1 cellular context compared by ENCODE assay signal in the genomic region with DNA sequence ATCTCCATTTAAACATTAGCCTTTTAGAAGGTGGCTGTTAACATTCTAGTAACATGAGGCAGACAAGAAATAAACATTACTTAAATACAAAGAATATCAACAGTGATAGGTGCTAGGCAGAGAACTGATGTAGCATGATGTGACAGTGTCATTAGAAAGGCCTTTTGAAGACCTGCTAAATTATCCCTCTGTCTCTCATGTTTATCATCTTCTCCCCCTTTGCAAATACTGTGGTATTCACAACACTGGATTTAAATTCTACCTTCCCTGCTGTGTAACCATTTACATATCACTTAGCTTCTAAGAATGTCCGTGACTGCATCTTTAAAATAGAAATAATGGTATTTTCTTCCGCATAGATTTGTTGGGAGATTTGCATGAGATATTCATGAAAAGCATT.
TF ChIP-seq lines count a peak whose summit lies in the region.

No MANE protein-coding gene starts in this region.

TF ChIP-seq in GM23338, 12 proteins besides CTCF, POLR2A, EP300 and RAD21 (continued from another document):
- TF ChIP-seq, protein P1, sequence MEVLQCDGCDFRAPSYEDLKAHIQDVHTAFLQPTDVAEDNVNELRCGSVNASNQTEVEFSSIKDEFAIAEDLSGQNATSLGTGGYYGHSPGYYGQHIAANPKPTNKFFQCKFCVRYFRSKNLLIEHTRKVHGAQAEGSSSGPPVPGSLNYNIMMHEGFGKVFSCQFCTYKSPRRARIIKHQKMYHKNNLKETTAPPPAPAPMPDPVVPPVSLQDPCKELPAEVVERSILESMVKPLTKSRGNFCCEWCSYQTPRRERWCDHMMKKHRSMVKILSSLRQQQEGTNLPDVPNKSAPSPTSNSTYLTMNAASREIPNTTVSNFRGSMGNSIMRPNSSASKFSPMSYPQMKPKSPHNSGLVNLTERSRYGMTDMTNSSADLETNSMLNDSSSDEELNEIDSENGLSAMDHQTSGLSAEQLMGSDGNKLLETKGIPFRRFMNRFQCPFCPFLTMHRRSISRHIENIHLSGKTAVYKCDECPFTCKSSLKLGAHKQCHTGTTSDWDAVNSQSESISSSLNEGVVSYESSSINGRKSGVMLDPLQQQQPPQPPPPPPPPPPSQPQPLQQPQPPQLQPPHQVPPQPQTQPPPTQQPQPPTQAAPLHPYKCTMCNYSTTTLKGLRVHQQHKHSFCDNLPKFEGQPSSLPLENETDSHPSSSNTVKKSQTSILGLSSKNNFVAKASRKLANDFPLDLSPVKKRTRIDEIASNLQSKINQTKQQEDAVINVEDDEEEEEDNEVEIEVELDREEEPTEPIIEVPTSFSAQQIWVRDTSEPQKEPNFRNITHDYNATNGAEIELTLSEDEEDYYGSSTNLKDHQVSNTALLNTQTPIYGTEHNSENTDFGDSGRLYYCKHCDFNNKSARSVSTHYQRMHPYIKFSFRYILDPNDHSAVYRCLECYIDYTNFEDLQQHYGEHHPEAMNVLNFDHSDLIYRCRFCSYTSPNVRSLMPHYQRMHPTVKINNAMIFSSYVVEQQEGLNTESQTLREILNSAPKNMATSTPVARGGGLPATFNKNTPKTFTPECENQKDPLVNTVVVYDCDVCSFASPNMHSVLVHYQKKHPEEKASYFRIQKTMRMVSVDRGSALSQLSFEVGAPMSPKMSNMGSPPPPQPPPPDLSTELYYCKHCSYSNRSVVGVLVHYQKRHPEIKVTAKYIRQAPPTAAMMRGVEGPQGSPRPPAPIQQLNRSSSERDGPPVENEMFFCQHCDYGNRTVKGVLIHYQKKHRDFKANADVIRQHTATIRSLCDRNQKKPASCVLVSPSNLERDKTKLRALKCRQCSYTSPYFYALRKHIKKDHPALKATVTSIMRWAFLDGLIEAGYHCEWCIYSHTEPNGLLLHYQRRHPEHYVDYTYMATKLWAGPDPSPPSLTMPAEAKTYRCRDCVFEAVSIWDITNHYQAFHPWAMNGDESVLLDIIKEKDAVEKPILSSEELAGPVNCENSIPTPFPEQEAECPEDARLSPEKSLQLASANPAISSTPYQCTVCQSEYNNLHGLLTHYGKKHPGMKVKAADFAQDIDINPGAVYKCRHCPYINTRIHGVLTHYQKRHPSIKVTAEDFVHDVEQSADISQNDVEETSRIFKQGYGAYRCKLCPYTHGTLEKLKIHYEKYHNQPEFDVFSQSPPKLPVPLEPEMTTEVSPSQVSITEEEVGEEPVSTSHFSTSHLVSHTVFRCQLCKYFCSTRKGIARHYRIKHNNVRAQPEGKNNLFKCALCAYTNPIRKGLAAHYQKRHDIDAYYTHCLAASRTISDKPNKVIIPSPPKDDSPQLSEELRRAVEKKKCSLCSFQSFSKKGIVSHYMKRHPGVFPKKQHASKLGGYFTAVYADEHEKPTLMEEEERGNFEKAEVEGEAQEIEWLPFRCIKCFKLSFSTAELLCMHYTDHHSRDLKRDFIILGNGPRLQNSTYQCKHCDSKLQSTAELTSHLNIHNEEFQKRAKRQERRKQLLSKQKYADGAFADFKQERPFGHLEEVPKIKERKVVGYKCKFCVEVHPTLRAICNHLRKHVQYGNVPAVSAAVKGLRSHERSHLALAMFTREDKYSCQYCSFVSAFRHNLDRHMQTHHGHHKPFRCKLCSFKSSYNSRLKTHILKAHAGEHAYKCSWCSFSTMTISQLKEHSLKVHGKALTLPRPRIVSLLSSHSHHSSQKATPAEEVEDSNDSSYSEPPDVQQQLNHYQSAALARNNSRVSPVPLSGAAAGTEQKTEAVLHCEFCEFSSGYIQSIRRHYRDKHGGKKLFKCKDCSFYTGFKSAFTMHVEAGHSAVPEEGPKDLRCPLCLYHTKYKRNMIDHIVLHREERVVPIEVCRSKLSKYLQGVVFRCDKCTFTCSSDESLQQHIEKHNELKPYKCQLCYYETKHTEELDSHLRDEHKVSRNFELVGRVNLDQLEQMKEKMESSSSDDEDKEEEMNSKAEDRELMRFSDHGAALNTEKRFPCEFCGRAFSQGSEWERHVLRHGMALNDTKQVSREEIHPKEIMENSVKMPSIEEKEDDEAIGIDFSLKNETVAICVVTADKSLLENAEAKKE (CRISPR knock-in tag; IDR thresholded peaks at IDR 0.05), result no peak
